1 cellular context compared by ENCODE assay signal in genomic region chr5:175489693-175490443, GRCh38.
TF ChIP-seq lines count a peak whose summit lies in the region.

No MANE protein-coding gene starts in this region.

TF ChIP-seq in SK-N-SH, 30 proteins besides CTCF, POLR2A, EP300 and RAD21:
- no peak for TF ChIP-seq RCOR1 (IDR thresholded peaks at IDR 0.05; ENCODE audit: low read length)
- TF ChIP-seq ZBTB33 (IDR thresholded peaks at IDR 0.05; ENCODE audit: borderline replicate concordance, low read depth), result no peak
